Comparison of ENCODE assay signal across 3 cellular contexts in the genomic region with DNA sequence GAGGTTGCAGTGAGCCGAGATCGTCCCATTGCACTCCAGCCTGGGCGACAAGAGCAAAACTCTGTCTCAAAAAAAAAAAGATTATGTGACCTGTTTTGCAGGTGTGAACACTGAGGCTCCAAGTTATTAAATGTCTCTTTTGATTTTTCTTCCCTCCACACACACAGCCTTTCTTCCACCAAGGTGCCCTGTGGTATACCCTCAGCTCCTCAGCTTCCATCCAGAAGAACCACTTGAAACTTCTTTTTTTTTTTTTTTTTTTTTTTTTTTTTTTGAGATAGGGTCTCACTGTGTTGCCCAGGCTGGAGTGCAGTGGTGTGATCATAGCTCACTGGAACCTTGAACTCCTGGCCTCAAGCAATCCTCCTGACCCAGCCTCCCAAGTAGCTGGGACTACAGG. TPM values are rescaled to one million over a fixed set of nuclear protein-coding genes. Genes with fewer than 3 reads are reported as not detected.
"Had no signal": no experiment of that assay in that cellular context is flagged by ENCODE, and none has a peak within 500 bp of the region (broad histone marks: within the 10 kb centered on the region; RNA-seq: fewer than 3 reads in every experiment).

No MANE protein-coding gene starts in this region.

RNA-seq across cellular contexts. Expression of gene SEZ6L2, which starts 10.0 kb away (rescaled TPM):
- total RNA-seq: SJCRH30 had no signal

RNA-seq across cellular contexts. Expression of gene ASPHD1, which starts 10.9 kb away (rescaled TPM):
- total RNA-seq: Right ventricle myocardium superior, T-cell had no signal
